Comparison of ENCODE assay signal across 10 cellular contexts in genomic region chr11:46210133-46210636, GRCh38.
A peak's percentile ranks its signal among the peaks of the same experiment; 100 is the strongest.
DNase-seq lines count a peak whose midpoint lies in the region; ATAC-seq lines count a peak whose summit lies in the region.
"Had no signal": no experiment of that assay in that cellular context is flagged by ENCODE, and none has a peak within 500 bp of the region (broad histone marks: within the 10 kb centered on the region; RNA-seq: fewer than 3 reads in every experiment).

No MANE protein-coding gene starts in this region.

- ATAC-seq in HG03025 (IDR thresholded peaks at IDR 0.05; ENCODE audit: low FRiP score, unreplicated experiment) (no peak), GM19035 (IDR thresholded peaks at IDR 0.05; ENCODE audit: unreplicated experiment) (no peak)

- DNase-seq in AG08395 (ENCODE audit: low spot score): peak; percentile 81
- DNase-seq in HCEC 1CT: peak; percentile 90
- peak; percentile 97 for DNase-seq in SKM-1 (lab: John Stamatoyannopoulos, UW; ENCODE audit: unreplicated experiment)
- DNase-seq in glomerular endothelial cell (ENCODE audit: extremely low read depth, low read depth, low spot score): peak; percentile 7
- no peak for DNase-seq in NCI-H2227 (lab: John Stamatoyannopoulos, UW; ENCODE audit: unreplicated experiment)
- DNase-seq in NCI-H1694 (lab: John Stamatoyannopoulos, UW): no peak
- DNase-seq: activated CD4-positive, CD25-positive, alpha-beta regulatory T cell; NCI-H187 had no signal

Comparison
In these comparisons a context has a peak if more than half of its experiments do, and no peak if none do; other contexts are left out.
1. DNase-seq: peak in AG08395 (single experiment), HCEC 1CT (single experiment), SKM-1 (single experiment) and glomerular endothelial cell (single experiment); none in NCI-H2227 (single experiment) and NCI-H1694 (single experiment).